ENCODE assay signal across 20 cellular contexts in genomic region chr1:201508809-201509208, GRCh38. TPM values are rescaled to one million over a fixed set of nuclear protein-coding genes. Genes with fewer than 3 reads are reported as not detected.
DNase-seq lines count a peak whose midpoint lies in the region; ATAC-seq and TF ChIP-seq lines count a peak whose summit lies in the region.
"Had no signal": no experiment of that assay in that cellular context is flagged by ENCODE, and none has a peak within 500 bp of the region (broad histone marks: within the 10 kb centered on the region; RNA-seq: fewer than 3 reads in every experiment).

No MANE protein-coding gene starts in this region.

- no peak overlapping the region for H4K5ac ChIP-seq in mesendoderm (ENCODE audit: low read length)

- no peak overlapping the region for H2AK5ac ChIP-seq in mesendoderm (ENCODE audit: low read length)

- peak; percentile 77 for DNase-seq in GM23248
- DNase-seq in adipocyte (ENCODE audit: low read depth), result peak; percentile 45
- no peak for DNase-seq in lower lobe of right lung
- no peak for DNase-seq in transverse colon
- no peak for DNase-seq in ecto neural progenitor cell (ENCODE audit: low spot score)
- no peak for DNase-seq in stimulated activated naive CD4-positive, alpha-beta T cell (lab: John Stamatoyannopoulos, UW)
- no peak for DNase-seq in mesendoderm
- DNase-seq: activated naive CD4-positive, alpha-beta T cell treated with anti-CD3 and anti-CD28 coated beads for 36 hours; C1 segment of cervical spinal cord; DMS53; effector CD8-positive, alpha-beta T cell; H9; hypothalamus; KBM-7; NCI-H2171; ovary; stimulated activated CD4-positive, alpha-beta T cell treated with anti-CD3 and anti-CD28 coated beads, Interleukin-4, amount 100 ng/mL, for 4 hours; stimulated activated CD8-positive, alpha-beta memory T cell treated with anti-CD3 and anti-CD28 coated beads, Interleukin-4, amount 100 ng/mL, for 48 hours had no signal

- H3K4me1 ChIP-seq in GM23248 (ENCODE audit: insufficient read depth), result peaks cover 51% of the 10 kb centered on the region
- H3K4me1 ChIP-seq in adipocyte (ENCODE audit: control insufficient read depth, insufficient read depth, low read length), result peaks cover 46% of the 10 kb centered on the region
- peaks cover 68% of the 10 kb centered on the region for H3K4me1 ChIP-seq in lower lobe of right lung
- H3K4me1 ChIP-seq in transverse colon, result peaks cover 11 to 55% (median 48%) of the 10 kb centered on the region in 4 donors
- peaks cover 6% of the 10 kb centered on the region for H3K4me1 ChIP-seq in mesendoderm (ENCODE audit: control insufficient read depth, low read depth, low read length)

- no peak for TF ChIP-seq EP300 in transverse colon (IDR thresholded peaks at IDR 0.05; ENCODE audit: low read depth)

- no peak overlapping the region for H3K23ac ChIP-seq in mesendoderm (ENCODE audit: low read length)

- in situ Hi-C loops in GM23248 (cut with MboI) (no loop called here), transverse colon (cut with MboI; ENCODE audit: low pct_ligation_motif_present in 1 of 4, low pct_unique_long_range_greater_than_20kb in 1 of 4, low sequenced_read_pairs in 3 of 4) (no loop called here)

- H2BK120ac ChIP-seq in mesendoderm (ENCODE audit: low read depth, low read length), result no peak overlapping the region

- H4K20me1 ChIP-seq in GM23248 (ENCODE audit: insufficient read depth), result no peaks in the 10 kb centered on the region

- TF ChIP-seq CTCF in lower lobe of right lung (IDR thresholded peaks at IDR 0.05) (no peak), transverse colon (IDR thresholded peaks at IDR 0.05) (no peak)

- intact Hi-C loops in lower lobe of right lung (cut with DNase I) (no loop called here), transverse colon (cut with DNase I; ENCODE audit: low total_unique reads) (no loop called here)

- 70 to 74% methylated on average over 2 of the region's 2 CpGs for WGBS in GM23248 (ENCODE audit: low coverage in 1 of 2, low lambda C conversion rate in 2 of 2, missing lambda C conversion rate in 2 of 2), 2 experiments
- 72% methylated on average over 2 of the region's 2 CpGs; no CpG with 5 or more reads in 1 of the 2 donors for WGBS in transverse colon (ENCODE audit: low coverage in 1 of 2), 2 donors
- no CpG with 5 or more reads among the region's 2 CpGs for WGBS in mesendoderm (ENCODE audit: extremely low coverage, insufficient coverage, low lambda C conversion rate)

- TF ChIP-seq POLR2A in transverse colon (IDR thresholded peaks at IDR 0.05), result no peak

- peaks cover 38% of the 10 kb centered on the region for H3K79me2 ChIP-seq in GM23248 (ENCODE audit: insufficient read depth)
- peaks cover 2% of the 10 kb centered on the region for H3K79me2 ChIP-seq in mesendoderm (ENCODE audit: control insufficient read depth, insufficient read depth, low read length)

- no peak overlapping the region for H3K18ac ChIP-seq in mesendoderm (ENCODE audit: low read length)

- H3K36me3 ChIP-seq in GM23248 (ENCODE audit: low read depth) (no peaks in the 10 kb centered on the region), adipocyte (ENCODE audit: control insufficient read depth, insufficient read depth, low read length, severe bottlenecking) (no peaks in the 10 kb centered on the region), lower lobe of right lung (no peaks in the 10 kb centered on the region), transverse colon (no peaks in the 10 kb centered on the region), mesendoderm (ENCODE audit: control insufficient read depth, insufficient read depth, low read length) (no peaks in the 10 kb centered on the region)
- H3K36me3 ChIP-seq: ovary had no signal

- H3K9ac ChIP-seq in GM23248 (no peak overlapping the region), adipocyte (ENCODE audit: low read length) (no peak overlapping the region), mesendoderm (ENCODE audit: low read length) (no peak overlapping the region)

- H3K27me3 ChIP-seq in GM23248 (replicated peaks; ENCODE audit: insufficient read depth) (no peaks in the 10 kb centered on the region), adipocyte (replicated peaks; ENCODE audit: control insufficient read depth, insufficient read depth, low read length) (no peaks in the 10 kb centered on the region), lower lobe of right lung (ENCODE audit: low read depth) (no peaks in the 10 kb centered on the region), transverse colon (no peaks in the 10 kb centered on the region), mesendoderm (ENCODE audit: insufficient read depth, low read length, poor library complexity) (no peaks in the 10 kb centered on the region)
- H3K27me3 ChIP-seq: ovary had no signal

- H3K27ac ChIP-seq in GM23248, result peak overlapping the region; percentile 23; the same call in 1 of the 2 replicates
- H3K27ac ChIP-seq in lower lobe of right lung, result peak overlapping the region; percentile 97
- peak overlapping the region; percentile 93 to 97 (median 96) for H3K27ac ChIP-seq in transverse colon
- H3K27ac ChIP-seq in mesendoderm (ENCODE audit: low read depth, low read length), result no peak overlapping the region
- H3K27ac ChIP-seq: ovary had no signal

- no peak overlapping the region for H2BK5ac ChIP-seq in mesendoderm (ENCODE audit: low read length)

- no peak overlapping the region for H2BK15ac ChIP-seq in mesendoderm (replicated peaks; ENCODE audit: low read depth)

- peaks cover 52% of the 10 kb centered on the region for H3F3A ChIP-seq in GM23248 (ENCODE audit: insufficient read depth)

- H3K4ac ChIP-seq in mesendoderm (ENCODE audit: low read depth, low read length), result no peak overlapping the region

- H3K9me2 ChIP-seq in GM23248 (ENCODE audit: insufficient read depth), result no peaks in the 10 kb centered on the region

- ATAC-seq in lower lobe of right lung (no peak), HG03139 (IDR thresholded peaks at IDR 0.05; ENCODE audit: unreplicated experiment) (no peak)
- ATAC-seq: Panc1 had no signal

- no peak overlapping the region for H2AFZ ChIP-seq in GM23248

- H3K79me1 ChIP-seq in mesendoderm (ENCODE audit: low read length), result peaks cover 2% of the 10 kb centered on the region

- no peak overlapping the region for H4K8ac ChIP-seq in mesendoderm (ENCODE audit: low read depth, low read length)

- H3K9me3 ChIP-seq in GM23248 (ENCODE audit: low read depth) (no peaks in the 10 kb centered on the region), adipocyte (ENCODE audit: control insufficient read depth, low read length) (no peaks in the 10 kb centered on the region), lower lobe of right lung (no peaks in the 10 kb centered on the region), transverse colon (no peaks in the 10 kb centered on the region)
- H3K9me3 ChIP-seq: ovary had no signal

- H3K4me3 ChIP-seq in GM23248, result no peak overlapping the region
- no peak overlapping the region for H3K4me3 ChIP-seq in adipocyte (ENCODE audit: low read length)
- H3K4me3 ChIP-seq in lower lobe of right lung, result no peak overlapping the region
- H3K4me3 ChIP-seq in transverse colon, result no peak overlapping the region
- no peak overlapping the region for H3K4me3 ChIP-seq in mesendoderm (ENCODE audit: low read length)
- H3K4me3 ChIP-seq: ovary had no signal

- H3K4me2 ChIP-seq in GM23248 (ENCODE audit: unreplicated experiment) (peak overlapping the region; percentile 29), mesendoderm (ENCODE audit: low read length) (no peak overlapping the region)

- no peak overlapping the region for H3K56ac ChIP-seq in mesendoderm (ENCODE audit: low read length)

RNA-seq across cellular contexts. Expression of gene CSRP1, which starts 1.9 kb away (rescaled TPM):
- 1,160 and 1,256 TPM in 2 replicates for total RNA-seq in GM23248 (2014; rRNA removed; shearing (Covaris generic))
- 510 and 529 TPM in 2 replicates for polyA plus RNA-seq in GM23248 (2016; fragmentation: Nextera tagmentation; extraction: Ambion mirVana)
- total RNA-seq in lower lobe of right lung (185 TPM), transverse colon (1,000 to 10,000 TPM in 2 of 4 donors, 100 to 1,000 TPM in 2; 697 to 1,474 (median 915) TPM)
- polyA plus RNA-seq in mesendoderm (2013, experiment 1 of 2), result 54.9 TPM
- 61.7 TPM for polyA plus RNA-seq in mesendoderm (2013, experiment 2 of 2)

RNA-seq across cellular contexts. Expression of gene NAV1, which starts 30.1 kb away (rescaled TPM):
- total RNA-seq in GM23248 (2014; rRNA removed; shearing (Covaris generic)), result 79.0 and 81.8 TPM in 2 replicates
- polyA plus RNA-seq in GM23248 (2016; fragmentation: Nextera tagmentation; extraction: Ambion mirVana), result 74.7 and 75.6 TPM in 2 replicates
- 24.5 TPM for total RNA-seq in lower lobe of right lung
- 10 to 100 TPM; 13.0 to 40.6 (median 16.9) TPM for total RNA-seq in transverse colon
- 8.1 TPM for polyA plus RNA-seq in mesendoderm (2013, experiment 1 of 2)
- 8.5 TPM for polyA plus RNA-seq in mesendoderm (2013, experiment 2 of 2)

RNA-seq across cellular contexts. Expression of gene PHLDA3, which starts 39.8 kb away (rescaled TPM):
- total RNA-seq in GM23248 (2014; rRNA removed; shearing (Covaris generic)), result 148 and 162 TPM in 2 replicates
- polyA plus RNA-seq in GM23248 (2016; fragmentation: Nextera tagmentation; extraction: Ambion mirVana), result 112 and 117 TPM in 2 replicates
- total RNA-seq in lower lobe of right lung (97.1 TPM), transverse colon (10 to 100 TPM; 19.4 to 47.6 (median 31.5) TPM)
- polyA plus RNA-seq in mesendoderm (2013, experiment 1 of 2), result 6.4 TPM
- 6.0 TPM for polyA plus RNA-seq in mesendoderm (2013, experiment 2 of 2)

Comparison
In these comparisons a context has a peak if more than half of its experiments do, and no peak if none do; other contexts are left out.
1. DNase-seq: peak in GM23248 (single experiment) and adipocyte (single experiment); none in lower lobe of right lung (single experiment), transverse colon (single experiment), ecto neural progenitor cell (single experiment), stimulated activated naive CD4-positive, alpha-beta T cell (0 of 6) and mesendoderm (single experiment).